1 cellular context compared by ENCODE assay signal in genomic region chr2:219630770-219631405, GRCh38.
TF ChIP-seq lines count a peak whose summit lies in the region.

No MANE protein-coding gene starts in this region.

TF ChIP-seq in K562, 482 proteins besides CTCF, POLR2A, EP300 and RAD21:
- no peak for TF ChIP-seq KLF6 (CRISPR knock-in tag; IDR thresholded peaks at IDR 0.05; ENCODE audit: borderline replicate concordance)
- TF ChIP-seq MAX (CRISPR knock-in tag; IDR thresholded peaks at IDR 0.05): no peak
- peak; percentile 25; the same call in 1 of the 2 replicates for TF ChIP-seq CREM (IDR thresholded peaks at IDR 0.05; ENCODE audit: low read depth)
- no peak for TF ChIP-seq NRF1 (conservative IDR thresholded peaks at IDR 0.05 in 1 of 2, IDR thresholded peaks at IDR 0.05 in 1 of 2)
- no peak for TF ChIP-seq ZNF639 (CRISPR knock-in tag; conservative IDR thresholded peaks at IDR 0.05 in 1 of 2, IDR thresholded peaks at IDR 0.05 in 1 of 2)
- TF ChIP-seq ERF (CRISPR knock-in tag; IDR thresholded peaks at IDR 0.05): no peak
- TF ChIP-seq ZNF77 (CRISPR knock-in tag; IDR thresholded peaks at IDR 0.05): no peak
- TF ChIP-seq ESRRA (IDR thresholded peaks at IDR 0.05; ENCODE audit: borderline replicate concordance, low read depth): no peak
- TF ChIP-seq, protein P1, sequence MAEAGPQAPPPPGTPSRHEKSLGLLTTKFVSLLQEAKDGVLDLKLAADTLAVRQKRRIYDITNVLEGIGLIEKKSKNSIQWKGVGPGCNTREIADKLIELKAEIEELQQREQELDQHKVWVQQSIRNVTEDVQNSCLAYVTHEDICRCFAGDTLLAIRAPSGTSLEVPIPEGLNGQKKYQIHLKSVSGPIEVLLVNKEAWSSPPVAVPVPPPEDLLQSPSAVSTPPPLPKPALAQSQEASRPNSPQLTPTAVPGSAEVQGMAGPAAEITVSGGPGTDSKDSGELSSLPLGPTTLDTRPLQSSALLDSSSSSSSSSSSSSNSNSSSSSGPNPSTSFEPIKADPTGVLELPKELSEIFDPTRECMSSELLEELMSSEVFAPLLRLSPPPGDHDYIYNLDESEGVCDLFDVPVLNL (CRISPR knock-in tag; IDR thresholded peaks at IDR 0.05; ENCODE audit: low read depth): no peak
- peak; percentile 55; the same call in 1 of the 2 replicates for TF ChIP-seq EGR1 (conservative IDR thresholded peaks at IDR 0.05)
- TF ChIP-seq CBFB (CRISPR knock-in tag; IDR thresholded peaks at IDR 0.05): no peak
- TF ChIP-seq SIN3B (IDR thresholded peaks at IDR 0.05; ENCODE audit: low read depth): no peak
- TF ChIP-seq, protein P2, sequence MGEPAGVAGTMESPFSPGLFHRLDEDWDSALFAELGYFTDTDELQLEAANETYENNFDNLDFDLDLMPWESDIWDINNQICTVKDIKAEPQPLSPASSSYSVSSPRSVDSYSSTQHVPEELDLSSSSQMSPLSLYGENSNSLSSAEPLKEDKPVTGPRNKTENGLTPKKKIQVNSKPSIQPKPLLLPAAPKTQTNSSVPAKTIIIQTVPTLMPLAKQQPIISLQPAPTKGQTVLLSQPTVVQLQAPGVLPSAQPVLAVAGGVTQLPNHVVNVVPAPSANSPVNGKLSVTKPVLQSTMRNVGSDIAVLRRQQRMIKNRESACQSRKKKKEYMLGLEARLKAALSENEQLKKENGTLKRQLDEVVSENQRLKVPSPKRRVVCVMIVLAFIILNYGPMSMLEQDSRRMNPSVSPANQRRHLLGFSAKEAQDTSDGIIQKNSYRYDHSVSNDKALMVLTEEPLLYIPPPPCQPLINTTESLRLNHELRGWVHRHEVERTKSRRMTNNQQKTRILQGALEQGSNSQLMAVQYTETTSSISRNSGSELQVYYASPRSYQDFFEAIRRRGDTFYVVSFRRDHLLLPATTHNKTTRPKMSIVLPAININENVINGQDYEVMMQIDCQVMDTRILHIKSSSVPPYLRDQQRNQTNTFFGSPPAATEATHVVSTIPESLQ (CRISPR knock-in tag; IDR thresholded peaks at IDR 0.05): no peak
TF ChIP-seq in K562: peak in this region for 2.
